ENCODE assay signal across 25 cellular contexts in the genomic region with DNA sequence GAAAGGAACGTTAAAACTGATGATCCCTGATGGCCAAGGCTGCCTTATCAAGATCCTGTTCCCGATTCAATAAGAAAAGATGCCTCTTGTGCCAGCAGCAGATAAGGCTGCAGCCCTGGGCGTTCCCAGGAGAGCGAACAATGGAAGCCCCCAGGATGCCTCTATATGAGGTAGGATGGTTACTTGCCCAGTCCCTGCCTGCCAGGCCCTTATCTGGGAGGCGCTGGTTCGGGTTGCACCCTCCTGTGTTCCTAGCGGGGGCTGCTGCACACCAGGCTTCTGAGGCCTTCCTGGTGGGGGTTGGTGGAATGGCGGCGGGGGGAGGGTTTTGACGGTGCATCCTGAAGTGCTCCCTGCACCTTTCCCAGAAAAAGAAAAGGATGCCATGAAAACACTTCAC.
"Had no signal": no experiment of that assay in that cellular context is flagged by ENCODE, and none has a peak within 500 bp of the region (broad histone marks: within the 10 kb centered on the region; RNA-seq: fewer than 3 reads in every experiment).

No MANE protein-coding gene starts in this region.

- H3K27ac Mint-ChIP-seq: activated naive CD8-positive, alpha-beta T cell; activated T-cell treated with anti-CD3 and anti-CD28 coated beads, Interleukin-2, amount 50 U/mL, for 24 hours; activated T-helper 2 cell treated with anti-CD3 and anti-CD28 coated beads, Interferon-gamma antibody, Interleukin-2, Interleukin-4, amounts not matched to agents 10 μg/mL and 5 μg/mL and 100 μg/mL, durations not matched to agents 14 hours and 24 hours and 36 hours; dendritic cell treated with granulocyte-macrophage colony-stimulating factor and Interleukin-4, amounts not matched to agents 40 ng/mL and 50 ng/mL, for 4 days; nephron had no signal

- H3K36me3 Mint-ChIP-seq: activated naive CD8-positive, alpha-beta T cell had no signal

- H3K9me3 Mint-ChIP-seq: activated T-cell treated with anti-CD3 and anti-CD28 coated beads, Interleukin-2, amount 50 U/mL, for 24 hours; activated T-helper 2 cell treated with anti-CD3 and anti-CD28 coated beads, Interferon-gamma antibody, Interleukin-2, Interleukin-4, amounts not matched to agents 10 μg/mL and 5 μg/mL and 100 μg/mL, durations not matched to agents 14 hours and 24 hours and 36 hours; dendritic cell treated with granulocyte-macrophage colony-stimulating factor and Interleukin-4, amounts not matched to agents 40 ng/mL and 50 ng/mL, for 4 days; nephron had no signal

- H3K4me1 ChIP-seq: adrenal gland, gastrocnemius medialis, parathyroid adenoma had no signal

- ATAC-seq: gastrocnemius medialis; stimulated activated naive CD8-positive, alpha-beta T cell treated with anti-CD3 and anti-CD28 coated beads, Interleukin-15, Interleukin-2, amounts not matched to agents 100 U/mL and 50 U/mL, for 24 hours had no signal

- H3K36me3 ChIP-seq: adrenal gland, ascending aorta, brain microvascular endothelial cell, gastrocnemius medialis, upper lobe of left lung had no signal

- H3K9me3 ChIP-seq: adrenal gland, ascending aorta, gastrocnemius medialis, upper lobe of left lung had no signal

- H3K4me3 ChIP-seq: adrenal gland, ascending aorta, gastrocnemius medialis had no signal

- H3K27me3 ChIP-seq: adrenal gland, ascending aorta, brain microvascular endothelial cell, upper lobe of left lung had no signal

- DNase-seq: activated CD4-positive, CD25-positive, alpha-beta regulatory T cell treated with anti-CD3 and anti-CD28 coated beads, Interleukin-2, amount 50 U/mL, for 72 hours; activated CD8-positive, alpha-beta memory T cell treated with anti-CD3 and anti-CD28 coated beads for 24 hours; activated CD8-positive, alpha-beta memory T cell treated with anti-CD3 and anti-CD28 coated beads, Interleukin-2, amount 50 U/mL, for 4 hours; activated naive CD4-positive, alpha-beta T cell; activated T-cell treated with anti-CD3 and anti-CD28 coated beads, Interleukin-2, amount 50 U/mL, for 24 hours; adrenal gland; brain microvascular endothelial cell; caudate nucleus; effector CD4-positive, alpha-beta T cell; gastrocnemius medialis; hypothalamus; nucleus accumbens; right cardiac atrium; stimulated activated CD4-positive, alpha-beta T cell treated with anti-CD3 and anti-CD28 coated beads, Interleukin-4, amount 100 ng/mL, for 4 hours; stimulated activated naive CD8-positive, alpha-beta T cell treated with anti-CD3 and anti-CD28 coated beads, Interleukin-15, Interleukin-2, amounts not matched to agents 100 U/mL and 50 U/mL, for 24 hours; T-helper 9 cell; upper lobe of left lung had no signal

- H3K27ac ChIP-seq: adrenal gland, ascending aorta, brain microvascular endothelial cell, gastrocnemius medialis, parathyroid adenoma, VCaP had no signal

- FAIRE-seq: islet of Langerhans had no signal

- H3K9ac ChIP-seq: parathyroid adenoma had no signal

- H3K4me3 Mint-ChIP-seq: activated naive CD8-positive, alpha-beta T cell; activated T-cell treated with anti-CD3 and anti-CD28 coated beads, Interleukin-2, amount 50 U/mL, for 24 hours; dendritic cell treated with granulocyte-macrophage colony-stimulating factor and Interleukin-4, amounts not matched to agents 40 ng/mL and 50 ng/mL, for 4 days; nephron had no signal

- H3K79me2 ChIP-seq: parathyroid adenoma had no signal
